In the genomic region with DNA sequence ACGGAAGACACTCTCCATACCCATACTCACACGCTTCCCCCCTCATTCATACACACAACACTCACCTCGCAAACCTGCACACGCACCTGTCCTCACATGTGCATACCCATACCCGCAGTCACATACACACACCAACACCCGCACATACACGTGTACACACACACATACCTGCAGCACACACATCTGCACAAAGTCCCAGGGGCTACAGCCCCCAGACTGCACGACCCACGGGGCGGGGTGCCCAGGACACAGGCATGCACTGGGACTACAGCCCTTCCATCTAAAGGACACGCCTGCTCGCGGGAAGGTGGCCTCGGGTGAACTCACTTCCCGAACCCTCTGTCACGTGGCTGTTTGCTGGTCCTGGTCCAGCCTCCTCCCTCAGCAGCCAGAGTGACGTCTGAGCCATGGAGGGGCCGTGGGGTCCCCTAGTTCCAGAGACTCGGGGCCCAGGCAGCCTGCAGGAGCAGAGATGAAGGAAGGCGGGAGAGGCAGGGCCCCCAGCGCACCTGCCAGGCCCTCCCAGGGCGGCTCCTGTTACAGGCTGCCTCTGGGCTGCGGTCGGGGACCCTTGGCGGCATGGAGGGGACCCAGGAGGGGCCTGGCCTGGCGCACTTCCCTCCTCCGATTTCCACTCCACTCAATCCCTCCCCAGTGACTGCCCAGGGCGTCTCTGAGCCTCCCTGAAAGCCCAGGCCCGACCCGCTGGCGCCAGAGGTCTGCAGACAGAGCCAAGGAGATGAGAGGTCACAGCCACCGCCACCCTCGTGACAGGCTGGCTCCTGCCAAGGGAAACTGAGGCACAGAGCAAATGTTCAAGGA, we compare ENCODE assay signal across 1 cellular context.
TF ChIP-seq lines count a peak whose summit lies in the region.

No MANE protein-coding gene starts in this region.

TF ChIP-seq in HEK293, 187 proteins besides CTCF, POLR2A, EP300 and RAD21 (continued from another document):
- 0 out of 2 replicates have a peak, but pooled peaks have one; percentile 18 for TF ChIP-seq GLIS2 (tag by site-specific recombination; IDR thresholded peaks at IDR 0.05)
- no peak for TF ChIP-seq ZNF266 (tag by site-specific recombination; IDR thresholded peaks at IDR 0.05; ENCODE audit: low read depth)
- TF ChIP-seq ZNF600 (tag by site-specific recombination; IDR thresholded peaks at IDR 0.05): 0 out of 2 replicates have a peak, but pooled peaks have one; percentile 4
